In genomic region chr6:74130641-74131040, GRCh38 we compare ENCODE assay signal across 9 cellular contexts.
"Had no signal": no experiment of that assay in that cellular context is flagged by ENCODE, and none has a peak within 500 bp of the region (broad histone marks: within the 10 kb centered on the region; RNA-seq: fewer than 3 reads in every experiment).

No MANE protein-coding gene starts in this region.

- H2AFZ ChIP-seq: GM23248, GM23338 had no signal

- DNase-seq: GM23248, GOT3, H7, H9, HCEC 1CT, HFFc6 had no signal

- H3K4me1 ChIP-seq: HAP-1 had no signal

- H3K27ac ChIP-seq: GM23248 had no signal

- H3K36me3 ChIP-seq: HAP-1 had no signal

- H3K9ac ChIP-seq: GM23248 had no signal

- H3K4me3 ChIP-seq: GM23248, GM23338, HAP-1 had no signal

- ATAC-seq: GM23338, HCT116 had no signal

- H3K4me2 ChIP-seq: GM23338 had no signal

- H3K9me3 ChIP-seq: HAP-1 had no signal
